8 cellular contexts compared by ENCODE assay signal in the genomic region with DNA sequence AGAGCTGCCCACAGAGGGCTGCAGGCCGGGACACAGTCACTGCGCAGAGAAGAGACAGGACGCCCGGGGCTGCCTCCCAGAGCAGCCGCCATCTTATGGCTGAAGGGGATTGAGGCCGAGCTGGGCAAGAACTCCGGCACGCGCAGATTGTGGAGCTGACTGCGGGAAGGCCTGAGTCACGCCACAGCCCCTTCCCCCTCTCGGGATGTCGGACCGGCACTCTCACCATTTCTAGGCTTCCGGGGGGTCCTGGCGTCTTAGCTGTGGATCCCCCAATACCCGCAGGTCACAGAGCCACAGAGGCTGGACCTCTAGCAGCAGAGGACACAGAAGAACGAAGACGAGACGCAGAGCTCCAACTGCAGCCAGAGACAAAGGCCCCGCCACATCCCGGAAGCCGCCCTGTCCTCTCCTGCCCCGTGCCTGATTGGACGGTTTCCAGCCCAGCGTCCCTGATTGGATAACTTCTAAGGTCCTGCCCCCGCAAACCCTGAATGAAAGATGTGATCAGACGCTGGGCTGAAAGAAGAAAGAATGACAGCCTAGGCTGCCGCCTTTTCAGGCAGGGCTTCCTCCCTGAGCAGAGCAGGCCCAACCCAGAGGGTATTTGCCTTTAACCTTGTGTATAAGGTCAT. TPM values are rescaled to one million over a fixed set of nuclear protein-coding genes. Genes with fewer than 3 reads are reported as not detected.
A peak's percentile ranks its signal among the peaks of the same experiment; 100 is the strongest.
DNase-seq lines count a peak whose midpoint lies in the region; ATAC-seq and TF ChIP-seq lines count a peak whose summit lies in the region.

Gene ZNF43 (minus strand): TSS at position 373 of the 635 bp plus-strand sequence. CDS start 144 bp downstream, at position 229.

- peak; percentile 95 for DNase-seq in DMS79 (lab: John Stamatoyannopoulos, UW)
- peak; percentile 98 for DNase-seq in MV-4-11 (lab: John Stamatoyannopoulos, UW)
- DNase-seq in T-helper 2 cell, result peak; percentile 74 to 97 (median 86)
- peak; percentile 93 to 98 for DNase-seq in ascending aorta (ENCODE audit: low spot score in 2 of 2)
- DNase-seq in right atrium auricular region (ENCODE audit: low spot score), result peak; percentile 99
- DNase-seq in prostate gland (ENCODE audit: low spot score), result peak; percentile 97
- peak; percentile 98 for DNase-seq in ureter (ENCODE audit: low spot score)

- H3K4me1 ChIP-seq in ascending aorta (peaks cover 3 to 7% of the 10 kb centered on the region in 2 donors), right atrium auricular region (peaks cover 0 to 9% of the 10 kb centered on the region in 2 donors), prostate gland (replicated peaks) (no peaks in the 10 kb centered on the region)

- peak; percentile 74 for TF ChIP-seq POLR2A in prostate gland (IDR thresholded peaks at IDR 0.05)

- peak; percentile 97 for ATAC-seq in GM21737 (IDR thresholded peaks at IDR 0.05; ENCODE audit: unreplicated experiment)

- under 1% methylated on average over 29 of the region's 29 CpGs for WGBS in prostate gland

- H3K9me3 ChIP-seq in ascending aorta, result peaks cover 0 to 18% of the 10 kb centered on the region in 2 donors
- peaks cover 0 to 9% of the 10 kb centered on the region in 2 donors for H3K9me3 ChIP-seq in right atrium auricular region
- no peaks in the 10 kb centered on the region for H3K9me3 ChIP-seq in prostate gland

- peak within 1 kb of the TSS; percentile 88 to 91 for H3K4me3 ChIP-seq in ascending aorta
- H3K4me3 ChIP-seq in right atrium auricular region, result peak within 1 kb of the TSS; percentile 62 to 63
- peak within 1 kb of the TSS; percentile 51 to 65 for H3K4me3 ChIP-seq in prostate gland

- H3K27ac ChIP-seq in ascending aorta, result peak within 1 kb of the TSS; percentile 77 to 91
- H3K27ac ChIP-seq in right atrium auricular region, result peak within 1 kb of the TSS; percentile 85 to 91
- H3K27ac ChIP-seq in prostate gland, result peak within 1 kb of the TSS; percentile 81 to 86

- H3K36me3 ChIP-seq in ascending aorta, result peaks cover 2 to 13% of the 10 kb centered on the region in 2 donors
- no peaks in the 10 kb centered on the region for H3K36me3 ChIP-seq in right atrium auricular region
- no peaks in the 10 kb centered on the region for H3K36me3 ChIP-seq in prostate gland

- TF ChIP-seq CTCF in ascending aorta (IDR thresholded peaks at IDR 0.05), result no peak
- no peak for TF ChIP-seq CTCF in right atrium auricular region (IDR thresholded peaks at IDR 0.05)
- TF ChIP-seq CTCF in prostate gland (IDR thresholded peaks at IDR 0.05), result no peak

- H3K27me3 ChIP-seq in ascending aorta (no peaks in the 10 kb centered on the region), right atrium auricular region (no peaks in the 10 kb centered on the region), prostate gland (replicated peaks; ENCODE audit: insufficient read depth) (no peaks in the 10 kb centered on the region)

- intact Hi-C loops in ascending aorta (cut with DNase I) (loop anchor here (1.0 to 5.0 kb wide), 3 partner anchors 16 to 696 kb away; partner anchors contain the start of gene ZNF100), prostate gland (cut with DNase I) (no loop called here)

RNA-seq across cellular contexts. Expression of gene ZNF43, which starts in this region (rescaled TPM):
- total RNA-seq in ascending aorta (8.4 TPM), right atrium auricular region (1 to 10 TPM; 5.9 to 7.2 TPM), prostate gland (10 to 100 TPM; 21.6 to 21.8 TPM), ureter (39.8 TPM)

Comparison
In these comparisons a context has a peak if more than half of its experiments do, and no peak if none do; other contexts are left out.
1. Peak in every context shown above with its lines: DNase-seq, ATAC-seq, H3K4me3 ChIP-seq and H3K27ac ChIP-seq.